In the genomic region with DNA sequence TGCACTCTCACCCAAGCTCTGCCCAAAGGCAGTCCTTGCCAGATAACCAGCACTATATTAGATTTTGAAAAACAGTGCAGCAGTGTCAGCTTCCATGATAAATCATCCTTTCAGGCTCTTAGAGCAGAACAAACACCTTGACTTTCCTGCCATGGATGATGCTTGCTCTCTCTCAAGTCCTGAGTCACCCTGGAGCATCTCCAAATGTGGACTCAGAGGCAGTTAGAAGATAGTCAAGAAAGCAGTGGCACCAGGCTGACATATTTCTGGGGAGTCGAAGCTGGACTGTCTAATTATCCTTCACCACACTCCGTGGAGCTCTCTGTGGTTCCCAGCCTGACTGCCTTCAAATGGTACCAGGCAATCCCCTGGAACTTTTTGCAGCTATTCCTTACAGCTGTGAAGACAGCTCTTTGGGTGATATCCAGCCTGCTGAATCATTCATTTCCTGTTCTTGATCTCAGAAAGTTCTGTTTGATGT, we compare ENCODE assay signal across 15 cellular contexts.
DNase-seq lines count a peak whose midpoint lies in the region; ATAC-seq, FAIRE-seq and TF ChIP-seq lines count a peak whose summit lies in the region.
"Had no signal": no experiment of that assay in that cellular context is flagged by ENCODE, and none has a peak within 500 bp of the region (broad histone marks: within the 10 kb centered on the region; RNA-seq: fewer than 3 reads in every experiment).

No MANE protein-coding gene starts in this region.

- DNase-seq in Right ventricle myocardium inferior (ENCODE audit: missing footprints) (no peak), cardiac septum (ENCODE audit: low spot score) (no peak), epithelial cell of proximal tubule (ENCODE audit: low read depth) (peak; percentile 39), HEK293T (ENCODE audit: extremely low spot score) (no peak), kidney (no peak)
- DNase-seq in stimulated activated CD4-positive, alpha-beta T cell treated with anti-CD3 and anti-CD28 coated beads, Interleukin-4, amount 100 ng/mL, for 24 hours = no peak
- DNase-seq: activated CD8-positive, alpha-beta T cell treated with anti-CD3 and anti-CD28 coated beads for 36 hours; NCI-H146; SHP77 treated with DMSO at 0.1 percent for 48 hours; stimulated activated CD4-positive, alpha-beta T cell treated with anti-CD3 and anti-CD28 coated beads, Interleukin-15, amount 100 ng/mL, for 24 hours; testis had no signal

- CTCF ChIA-PET in HEK293T (lab: Yijun Ruan, JAX) = no interaction called here

- H3K36me3 ChIP-seq in muscle layer of colon (ENCODE audit: insufficient read depth, low read length) (no peaks in the 10 kb centered on the region), kidney (ENCODE audit: control insufficient read depth in 1 of 2, insufficient read depth in 2 of 2, low read length in 2 of 2) (no peaks in the 10 kb centered on the region)

- peak; percentile 76 for ATAC-seq in Right ventricle myocardium inferior
- ATAC-seq in GM21786 (IDR thresholded peaks at IDR 0.05; ENCODE audit: unreplicated experiment) = no peak
- ATAC-seq: activated CD8-positive, alpha-beta T cell treated with anti-CD3 and anti-CD28 coated beads for 36 hours; left lobe of liver had no signal

- intact Hi-C loops in Right ventricle myocardium inferior (cut with DNase I) = no loop called here
- intact Hi-C loops in cardiac septum (cut with DNase I) = no loop called here
- intact Hi-C loops in kidney (cut with DNase I) = no loop called here

- TF ChIP-seq CTCF in epithelial cell of proximal tubule (conservative IDR thresholded peaks at IDR 0.05; ENCODE audit: low read depth, low read length) = no peak
- no peak for TF ChIP-seq CTCF in kidney (IDR thresholded peaks at IDR 0.05; ENCODE audit: borderline replicate concordance, extremely low read depth, insufficient read depth)

- H3K4me1 ChIP-seq in muscle layer of colon (ENCODE audit: insufficient read depth, low read length) = peaks cover 47% of the 10 kb centered on the region
- no peaks in the 10 kb centered on the region for H3K4me1 ChIP-seq in kidney (ENCODE audit: control insufficient read depth in 1 of 2, insufficient read depth in 1 of 2, low read depth in 1 of 2, low read length in 2 of 2)
- H3K4me1 ChIP-seq: testis had no signal

- H3K9ac ChIP-seq in muscle layer of colon (ENCODE audit: low read length) = no peak overlapping the region
- H3K9ac ChIP-seq in kidney (ENCODE audit: low read length in 2 of 2) = no peak overlapping the region

- H3K27ac ChIP-seq in muscle layer of colon (ENCODE audit: low read depth, low read length) (peak overlapping the region; percentile 31), kidney (ENCODE audit: low read depth in 2 of 2, low read length in 2 of 2) (no peak overlapping the region)
- H3K27ac ChIP-seq: testis had no signal

- no peak for FAIRE-seq in kidney (lab: Jason Lieb, UNC)
- FAIRE-seq: A204.1 had no signal

- POLR2A ChIA-PET in HEK293T (lab: Yijun Ruan, JAX) = no interaction called here

- H3K27me3 ChIP-seq in muscle layer of colon (ENCODE audit: control insufficient read depth in 1 of 2, insufficient read depth in 2 of 2, low read length in 2 of 2) = no peaks in the 10 kb centered on the region
- H3K27me3 ChIP-seq: testis had no signal

- H3K4me3 ChIP-seq in epithelial cell of proximal tubule (ENCODE audit: low read depth, low read length) = no peak overlapping the region
- no peak overlapping the region for H3K4me3 ChIP-seq in muscle layer of colon (ENCODE audit: low read depth in 1 of 2, low read length in 2 of 2)
- no peak overlapping the region for H3K4me3 ChIP-seq in kidney (ENCODE audit: low read length in 2 of 2)
- H3K4me3 ChIP-seq: testis had no signal

- H3K9me3 ChIP-seq in muscle layer of colon (ENCODE audit: low read length) (no peaks in the 10 kb centered on the region), kidney (ENCODE audit: control insufficient read depth in 1 of 2, low read length in 2 of 2) (no peaks in the 10 kb centered on the region)
- H3K9me3 ChIP-seq: testis had no signal

TF ChIP-seq in HEK293T, 16 proteins besides CTCF, POLR2A, EP300 and RAD21:
- TF ChIP-seq CTBP1 (IDR thresholded peaks at IDR 0.05; ENCODE audit: borderline replicate concordance) = no peak
